In the genomic region with DNA sequence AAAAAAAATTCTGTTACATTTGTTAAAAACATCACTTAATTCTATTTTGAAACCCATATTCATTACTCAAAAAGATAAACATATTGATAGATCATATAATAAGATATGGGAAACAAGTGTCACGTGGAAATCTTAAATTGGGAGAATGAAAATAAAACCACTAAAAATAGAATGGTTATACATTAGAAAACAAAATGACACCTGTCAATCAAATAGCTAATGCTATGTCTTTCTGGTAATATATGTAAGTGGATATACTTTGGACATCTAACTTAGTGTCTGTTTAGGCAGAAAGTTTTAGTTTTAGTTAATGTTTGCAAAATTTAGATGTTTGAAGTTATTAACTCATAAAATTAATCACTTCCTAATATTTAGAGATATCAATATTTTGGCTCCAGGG, we compare ENCODE assay signal across 17 cellular contexts.
DNase-seq lines count a peak whose midpoint lies in the region; ATAC-seq, FAIRE-seq and TF ChIP-seq lines count a peak whose summit lies in the region.
"Had no signal": no experiment of that assay in that cellular context is flagged by ENCODE, and none has a peak within 500 bp of the region (broad histone marks: within the 10 kb centered on the region; RNA-seq: fewer than 3 reads in every experiment).

No MANE protein-coding gene starts in this region.

- peaks cover 12% of the 10 kb centered on the region; the same call in 1 of the 2 replicates for H3K36me3 Mint-ChIP-seq in HFFc6 (ENCODE audit: low read depth)
- peaks cover 8% of the 10 kb centered on the region for H3K36me3 Mint-ChIP-seq in nephron (ENCODE audit: low read depth)

- 71% methylated on average over 1 of the region's 1 CpG for WGBS in K562 (ENCODE audit: insufficient coverage, low coverage, missing lambda C conversion rate)

- CTCF ChIA-PET in K562 (lab: Yijun Ruan, JAX; ENCODE audit: low intra/inter-chr PET ratio): no interaction called here

- intact Hi-C loops in K562 (cut with micrococcal nuclease): no loop called here

- in situ Hi-C loops in K562 (cut with MboI): no loop called here

- TF ChIP-seq POLR2A in K562 (conservative IDR thresholded peaks at IDR 0.05): no peak

- no peak for TF ChIP-seq EP300 in K562 (IDR thresholded peaks at IDR 0.05; ENCODE audit: low read length)

- no peak overlapping the region for H3K9ac ChIP-seq in K562 (ENCODE audit: insufficient read depth in 1 of 2, low read depth in 2 of 2, low read length in 2 of 2)

- H3K36me3 ChIP-seq in K562 (ENCODE audit: control insufficient read depth, insufficient read depth, low read length): no peaks in the 10 kb centered on the region

- H3K9me1 ChIP-seq in K562 (ENCODE audit: control insufficient read depth, insufficient read depth, low read length): no peaks in the 10 kb centered on the region

- TF ChIP-seq CTCF in HFFc6 (IDR thresholded peaks at IDR 0.05) (no peak), K562 (IDR thresholded peaks at IDR 0.05 in 2 of 3, conservative IDR thresholded peaks at IDR 0.05 in 1 of 3; ENCODE audit: insufficient read depth in 2 of 3, low read depth in 1 of 3, low read length in 3 of 3) (no peak), nephron (IDR thresholded peaks at IDR 0.05; ENCODE audit: unreplicated experiment in 3 of 3) (no peak)

- BruUV-seq in K562 (replicated peaks; lab: Mats Ljungman, UMichigan): no TSS peak

- no peak for DNase-seq in HFFc6
- DNase-seq in K562 (ENCODE audit: extremely low read depth in 1 of 4, low spot score in 3 of 4): no peak
- DNase-seq in DMS 273 treated with DMSO at 0.1 percent for 48 hours (lab: John Stamatoyannopoulos, UW): no peak
- DNase-seq in NCI-H526 (lab: John Stamatoyannopoulos, UW): no peak
- DNase-seq: AML-193; Caco-2; CD4-positive, alpha-beta T cell; GDM1; H9; KBM-7 had no signal

- H3K4me1 Mint-ChIP-seq in HFFc6 (ENCODE audit: low read depth): peaks cover 20% of the 10 kb centered on the region
- peaks cover 4% of the 10 kb centered on the region for H3K4me1 Mint-ChIP-seq in nephron
- H3K4me1 Mint-ChIP-seq: H9 had no signal

- peak overlapping the region; percentile 83 for H3K27ac Mint-ChIP-seq in HFFc6
- H3K27ac Mint-ChIP-seq in nephron: peak overlapping the region in 2 of 3 experiments; percentile 55 to 73
- H3K27ac Mint-ChIP-seq: CD4-positive, alpha-beta T cell had no signal

- no peak overlapping the region for H3K27ac ChIP-seq in K562 (ENCODE audit: extremely low read depth, low read depth, low read length)
- H3K27ac ChIP-seq: A549, C4-2B had no signal

- H3K9me3 Mint-ChIP-seq in HFFc6 (no peaks in the 10 kb centered on the region), nephron (no peaks in the 10 kb centered on the region)
- H3K9me3 Mint-ChIP-seq: CD4-positive, alpha-beta T cell; H9 had no signal

- no peak for FAIRE-seq in K562 (lab: Jason Lieb, UNC)
- FAIRE-seq: A549, H1, HTR-8/SVneo had no signal

- H3K4me2 ChIP-seq in K562 (ENCODE audit: insufficient read depth, low read length): no peak overlapping the region
- H3K4me2 ChIP-seq: A549 had no signal

- no peak for TF ChIP-seq RAD21 in K562 (CRISPR knock-in tag; conservative IDR thresholded peaks at IDR 0.05 in 1 of 2, IDR thresholded peaks at IDR 0.05 in 1 of 2)

- H3K27me3 Mint-ChIP-seq in HFFc6 (ENCODE audit: insufficient read depth) (no peaks in the 10 kb centered on the region; the same call in none of the 2 replicates), nephron (ENCODE audit: low read depth) (no peaks in the 10 kb centered on the region)
- H3K27me3 Mint-ChIP-seq: CD4-positive, alpha-beta T cell had no signal

- no peaks in the 10 kb centered on the region for H3K27me3 ChIP-seq in K562 (ENCODE audit: control insufficient read depth in 2 of 2, insufficient read depth in 2 of 2, low read length in 2 of 2)

- H3K79me2 ChIP-seq in K562 (ENCODE audit: control insufficient read depth, insufficient read depth, low read length): no peaks in the 10 kb centered on the region

- no peak overlapping the region for H3K4me3 Mint-ChIP-seq in HFFc6
- no peak overlapping the region for H3K4me3 Mint-ChIP-seq in nephron
- H3K4me3 Mint-ChIP-seq: CD4-positive, alpha-beta T cell; H9 had no signal

- H3K4me1 ChIP-seq in K562 (replicated peaks in 1 of 2; ENCODE audit: control insufficient read depth in 2 of 2, insufficient read depth in 2 of 2, low read length in 2 of 2): no peaks in the 10 kb centered on the region
- H3K4me1 ChIP-seq: Caco-2 had no signal

- no peaks in the 10 kb centered on the region for H3K9me3 ChIP-seq in K562 (replicated peaks; ENCODE audit: control insufficient read depth, insufficient read depth, low read depth, low read length)
- H3K9me3 ChIP-seq: A549, Caco-2 had no signal

- POLR2A ChIA-PET in K562 (lab: Yijun Ruan, JAX): no interaction called here

- H2AFZ ChIP-seq in K562 (ENCODE audit: low read depth, low read length): no peak overlapping the region

- H4K20me1 ChIP-seq in K562 (replicated peaks; ENCODE audit: control insufficient read depth, insufficient read depth, low read length): no peaks in the 10 kb centered on the region

- ATAC-seq in K562: no peak
- no peak for ATAC-seq in HG03521 (IDR thresholded peaks at IDR 0.05; ENCODE audit: unreplicated experiment)
- no peak for ATAC-seq in GM18870 (IDR thresholded peaks at IDR 0.05; ENCODE audit: unreplicated experiment)
- ATAC-seq: A549 had no signal

- no peak overlapping the region for H3K4me3 ChIP-seq in K562
- H3K4me3 ChIP-seq: A549 had no signal

TF ChIP-seq in K562, 482 proteins besides CTCF, POLR2A, EP300 and RAD21:
- peak; percentile 12 for TF ChIP-seq MEIS2 (IDR thresholded peaks at IDR 0.05; ENCODE audit: partially characterized antibody)
- TF ChIP-seq SMARCE1 (IDR thresholded peaks at IDR 0.05): no peak
- TF ChIP-seq, protein P1, sequence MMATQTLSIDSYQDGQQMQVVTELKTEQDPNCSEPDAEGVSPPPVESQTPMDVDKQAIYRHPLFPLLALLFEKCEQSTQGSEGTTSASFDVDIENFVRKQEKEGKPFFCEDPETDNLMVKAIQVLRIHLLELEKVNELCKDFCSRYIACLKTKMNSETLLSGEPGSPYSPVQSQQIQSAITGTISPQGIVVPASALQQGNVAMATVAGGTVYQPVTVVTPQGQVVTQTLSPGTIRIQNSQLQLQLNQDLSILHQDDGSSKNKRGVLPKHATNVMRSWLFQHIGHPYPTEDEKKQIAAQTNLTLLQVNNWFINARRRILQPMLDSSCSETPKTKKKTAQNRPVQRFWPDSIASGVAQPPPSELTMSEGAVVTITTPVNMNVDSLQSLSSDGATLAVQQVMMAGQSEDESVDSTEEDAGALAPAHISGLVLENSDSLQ (IDR thresholded peaks at IDR 0.05): peak; percentile 48; the same call in 1 of the 2 replicates
TF ChIP-seq in K562: peak in this region for 2.
